ENCODE assay signal across 8 cellular contexts in the genomic region with DNA sequence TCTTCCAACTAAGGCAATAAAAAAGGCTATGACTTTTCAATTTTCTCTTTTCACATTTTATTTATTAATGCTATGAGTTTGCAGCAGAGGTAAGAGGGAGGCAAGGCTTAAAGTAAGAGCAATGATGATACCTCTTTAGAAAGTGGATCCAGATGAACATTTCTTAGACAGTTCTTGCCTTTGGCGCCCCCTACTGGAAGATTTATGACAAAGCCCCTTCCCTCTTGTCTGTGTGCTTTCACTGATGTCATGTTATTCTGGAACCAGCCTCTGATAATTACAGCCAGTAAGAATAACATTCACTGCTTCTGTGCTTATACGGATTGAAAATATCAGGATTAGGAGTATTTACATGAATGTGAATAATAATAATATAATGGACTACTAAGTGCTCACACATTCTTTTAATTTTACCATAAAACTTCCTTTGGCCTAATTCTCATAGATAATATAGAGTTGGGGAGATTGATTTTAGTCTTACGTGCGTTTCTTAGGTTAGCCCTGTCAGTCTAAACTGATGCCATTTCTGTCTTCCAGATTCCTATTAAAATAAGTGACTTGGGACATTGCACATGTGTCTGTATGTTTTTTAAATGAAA.
DNase-seq lines count a peak whose midpoint lies in the region; ATAC-seq, FAIRE-seq and TF ChIP-seq lines count a peak whose summit lies in the region.

No MANE protein-coding gene starts in this region.

- in situ Hi-C loops in K562 (cut with MboI): no loop called here

- TF ChIP-seq RAD21 in K562 (CRISPR knock-in tag; conservative IDR thresholded peaks at IDR 0.05 in 1 of 2, IDR thresholded peaks at IDR 0.05 in 1 of 2): no peak; a peak in 1 of 4 replicates

- no peaks in the 10 kb centered on the region for H3K27me3 ChIP-seq in Caco-2 (replicated peaks; ENCODE audit: control insufficient read depth, insufficient read depth, low read length)
- H3K27me3 ChIP-seq in K562 (ENCODE audit: control insufficient read depth in 2 of 2, insufficient read depth in 2 of 2, low read length in 2 of 2): no peaks in the 10 kb centered on the region

- H3K4me1 ChIP-seq in Caco-2 (no peaks in the 10 kb centered on the region), K562 (replicated peaks in 1 of 2; ENCODE audit: control insufficient read depth in 2 of 2, insufficient read depth in 2 of 2, low read length in 2 of 2) (no peaks in the 10 kb centered on the region)

- H3K27ac Mint-ChIP-seq in Caco-2 (ENCODE audit: unreplicated experiment): no peak overlapping the region

- H3K36me3 ChIP-seq in Caco-2 (ENCODE audit: control insufficient read depth, insufficient read depth, low read length) (no peaks in the 10 kb centered on the region), K562 (ENCODE audit: control insufficient read depth, insufficient read depth, low read length) (no peaks in the 10 kb centered on the region)

- peaks cover 17% of the 10 kb centered on the region for H3K9me3 Mint-ChIP-seq in Caco-2 (ENCODE audit: unreplicated experiment)

- POLR2A ChIA-PET in Caco-2 (lab: Charles Lee) (no interaction called here), K562 (lab: Yijun Ruan, JAX) (no interaction called here)

- no peak for TF ChIP-seq POLR2A in K562 (conservative IDR thresholded peaks at IDR 0.05)

- BruUV-seq in Caco-2 (replicated peaks; lab: Mats Ljungman, UMichigan) (no TSS peak), K562 (replicated peaks; lab: Mats Ljungman, UMichigan) (no TSS peak)

- no peak overlapping the region for H3K4me2 ChIP-seq in K562 (ENCODE audit: insufficient read depth, low read length)

- intact Hi-C loops in Caco-2 (cut with micrococcal nuclease; ENCODE audit: unreplicated experiment) (loop anchor here (1.0 to 5.0 kb wide), 2 partner anchors 163 to 751 kb away; no protein-coding TSS in a partner anchor), K562 (cut with micrococcal nuclease) (no loop called here)

- H3K79me2 ChIP-seq in K562 (ENCODE audit: control insufficient read depth, insufficient read depth, low read length): no peaks in the 10 kb centered on the region

- no peak for TF ChIP-seq EP300 in K562 (IDR thresholded peaks at IDR 0.05; ENCODE audit: low read length)

- no peak overlapping the region for H2AFZ ChIP-seq in K562 (ENCODE audit: low read depth, low read length)

- H3K4me3 Mint-ChIP-seq in Caco-2 (ENCODE audit: unreplicated experiment): no peak overlapping the region

- CTCF ChIA-PET in Caco-2 (lab: Charles Lee): no interaction called here
- CTCF ChIA-PET in K562 (lab: Yijun Ruan, JAX; ENCODE audit: low intra/inter-chr PET ratio): no interaction called here

- no peaks in the 10 kb centered on the region for H3K27me3 Mint-ChIP-seq in Caco-2 (ENCODE audit: insufficient read depth, unreplicated experiment)

- H3K27ac ChIP-seq in K562 (ENCODE audit: extremely low read depth, low read depth, low read length): no peak overlapping the region

- H4K20me1 ChIP-seq in K562 (replicated peaks; ENCODE audit: control insufficient read depth, insufficient read depth, low read length): no peaks in the 10 kb centered on the region

- TF ChIP-seq CTCF in Caco-2 (IDR thresholded peaks at IDR 0.05; ENCODE audit: insufficient read depth in 1 of 2, low read depth in 1 of 2, low read length in 1 of 2, severe bottlenecking in 1 of 2, unreplicated experiment in 1 of 2): peak; percentile 32 to 59
- peak in 2 of 3 experiments; percentile 17 to 26; a peak in 1 of 6 replicates for TF ChIP-seq CTCF in K562 (IDR thresholded peaks at IDR 0.05 in 2 of 3, conservative IDR thresholded peaks at IDR 0.05 in 1 of 3; ENCODE audit: insufficient read depth in 2 of 3, low read depth in 1 of 3, low read length in 3 of 3)

- H3K36me3 Mint-ChIP-seq in Caco-2 (ENCODE audit: insufficient read depth, unreplicated experiment): no peaks in the 10 kb centered on the region

- DNase-seq in Caco-2 (peak; percentile 43 to 52), H4 (ENCODE audit: low spot score) (peak; percentile 55), NCI-H2171 treated with DMSO at 0.1 percent for 48 hours (lab: John Stamatoyannopoulos, UW) (peak; percentile 41), K562 (ENCODE audit: extremely low read depth in 1 of 4, low spot score in 3 of 4) (peak; percentile 2 to 23 (median 16)), kidney glomerular epithelial cell (lab: John Stamatoyannopoulos, UW) (peak; percentile 58), mesenteric fat pad (ENCODE audit: low spot score) (no peak), DMS79 treated with DMSO at 0.1 percent for 48 hours (lab: John Stamatoyannopoulos, UW) (no peak)

- H3K9me3 ChIP-seq in Caco-2: no peaks in the 10 kb centered on the region
- H3K9me3 ChIP-seq in K562 (replicated peaks; ENCODE audit: control insufficient read depth, insufficient read depth, low read depth, low read length): no peaks in the 10 kb centered on the region

- no peak for ATAC-seq in K562
- no peak for ATAC-seq in HG03521 (IDR thresholded peaks at IDR 0.05; ENCODE audit: unreplicated experiment)

- H3K4me3 ChIP-seq in Caco-2 (ENCODE audit: low read depth, low read length): no peak overlapping the region
- no peak overlapping the region for H3K4me3 ChIP-seq in K562

- no peak overlapping the region for H3K9ac ChIP-seq in K562 (ENCODE audit: insufficient read depth in 1 of 2, low read depth in 2 of 2, low read length in 2 of 2)

- 0% methylated on average over 4 of the region's 4 CpGs for WGBS in K562 (ENCODE audit: insufficient coverage, low coverage, missing lambda C conversion rate)

- H3K9me1 ChIP-seq in K562 (ENCODE audit: control insufficient read depth, insufficient read depth, low read length): no peaks in the 10 kb centered on the region

- H3K4me1 Mint-ChIP-seq in Caco-2 (ENCODE audit: low read depth, unreplicated experiment): no peaks in the 10 kb centered on the region

- no peak for FAIRE-seq in K562 (lab: Jason Lieb, UNC)

TF ChIP-seq in K562, 482 proteins besides CTCF, POLR2A, EP300 and RAD21:
- TF ChIP-seq MAFF (IDR thresholded peaks at IDR 0.05; ENCODE audit: low read length): no peak
- no peak for TF ChIP-seq HNRNPH1 (optimal IDR thresholded peaks at IDR 0.05; ENCODE audit: low read depth, low read length)
- TF ChIP-seq CHCHD3 (CRISPR knock-in tag; IDR thresholded peaks at IDR 0.05): no peak

Comparison
In these comparisons a context has a peak if more than half of its experiments do, and no peak if none do; other contexts are left out.
1. DNase-seq: peak in Caco-2 (2 of 2), H4 (single experiment), NCI-H2171 treated with DMSO at 0.1 percent for 48 hours (single experiment), K562 (4 of 4) and kidney glomerular epithelial cell (single experiment); none in mesenteric fat pad (single experiment) and DMS79 treated with DMSO at 0.1 percent for 48 hours (single experiment).